10 cellular contexts compared by ENCODE assay signal in the genomic region with DNA sequence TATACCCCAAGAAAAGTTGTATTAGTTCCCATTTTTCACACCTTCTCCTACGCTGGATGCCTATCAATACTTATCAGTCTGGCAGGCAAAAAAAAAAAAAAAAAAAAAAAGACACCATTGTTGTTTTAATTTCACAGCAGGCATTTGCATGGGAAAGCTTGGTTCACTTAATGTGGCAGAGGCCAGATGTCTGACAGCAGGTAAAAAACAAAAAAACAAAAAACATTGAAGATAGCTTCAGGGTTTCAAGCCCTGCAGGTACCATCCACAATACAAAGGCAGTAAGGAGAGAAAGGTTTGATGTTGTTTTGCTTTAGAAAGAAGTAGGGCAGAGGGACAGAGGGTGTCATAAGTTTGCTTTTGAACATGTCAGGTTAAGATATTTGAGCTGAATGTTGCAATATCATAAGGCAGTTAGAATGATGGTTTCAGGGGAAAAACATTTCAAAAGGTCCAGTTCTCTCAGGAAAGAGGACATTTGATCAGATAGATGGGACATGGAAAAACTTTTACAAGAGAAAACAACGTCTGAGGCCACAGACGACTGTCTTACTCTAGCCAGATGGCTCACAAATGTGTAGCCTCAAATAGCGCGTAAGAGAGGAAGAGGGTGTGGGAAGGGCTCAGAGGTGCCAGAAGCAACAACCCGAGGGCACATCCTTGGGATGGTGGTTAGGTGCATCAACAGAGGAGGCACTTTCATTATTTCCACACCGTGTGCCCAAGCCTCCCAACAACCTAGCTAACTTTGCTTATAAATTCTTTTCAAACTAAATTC. TPM values are rescaled to one million over a fixed set of nuclear protein-coding genes. Genes with fewer than 3 reads are reported as not detected.
A peak's percentile ranks its signal among the peaks of the same experiment; 100 is the strongest.
DNase-seq lines count a peak whose midpoint lies in the region; ATAC-seq, FAIRE-seq and TF ChIP-seq lines count a peak whose summit lies in the region.
"Had no signal": no experiment of that assay in that cellular context is flagged by ENCODE, and none has a peak within 500 bp of the region (broad histone marks: within the 10 kb centered on the region; RNA-seq: fewer than 3 reads in every experiment).

No MANE protein-coding gene starts in this region.

- no peak for TF ChIP-seq CTCF in adrenal gland (IDR thresholded peaks at IDR 0.05)

- DNase-seq in AG08395 (ENCODE audit: low spot score): peak; percentile 58
- DNase-seq in HTR-8/SVneo (ENCODE audit: insufficient read length, low spot score): peak; percentile 43
- peak; percentile 23 for DNase-seq in SK-MEL-5 (ENCODE audit: low read depth, low spot score)
- no peak for DNase-seq in left ventricle myocardium superior
- DNase-seq in RCC 7860 (ENCODE audit: low spot score): no peak
- DNase-seq in hepatic stellate cell (ENCODE audit: low spot score): no peak
- DNase-seq in adrenal gland: no peak
- DNase-seq: Calu3 had no signal

- intact Hi-C loops in left ventricle myocardium superior (cut with micrococcal nuclease): no loop called here
- intact Hi-C loops in adrenal gland (cut with DNase I): no loop called here

- no peak overlapping the region for H3K4me3 ChIP-seq in adrenal gland
- H3K4me3 ChIP-seq: esophagus muscularis mucosa had no signal

- 39 to 49% (median 46%) methylated on average over 7 of the region's 7 CpGs for WGBS in adrenal gland, 4 donors

- no peaks in the 10 kb centered on the region for H3K4me1 ChIP-seq in adrenal gland (replicated peaks in 1 of 2)
- H3K4me1 ChIP-seq: esophagus muscularis mucosa had no signal

- FAIRE-seq in HTR-8/SVneo (lab: Jason Lieb, UNC) (no peak), RCC 7860 (lab: Jason Lieb, UNC) (no peak)

- H3K27ac ChIP-seq in adrenal gland: no peak overlapping the region

- no peaks in the 10 kb centered on the region for H3K36me3 ChIP-seq in adrenal gland (replicated peaks in 1 of 2)
- H3K36me3 ChIP-seq: esophagus muscularis mucosa had no signal

- peaks cover 4% of the 10 kb centered on the region for H3K27me3 ChIP-seq in adrenal gland

- no peaks in the 10 kb centered on the region for H3K9me3 ChIP-seq in adrenal gland (replicated peaks in 1 of 3)
- H3K9me3 ChIP-seq: esophagus muscularis mucosa had no signal

- TF ChIP-seq POLR2A in adrenal gland (IDR thresholded peaks at IDR 0.05): no peak

- ATAC-seq in left ventricle myocardium superior (peak; percentile 73), GM18867 (IDR thresholded peaks at IDR 0.05; ENCODE audit: unreplicated experiment) (no peak)

- in situ Hi-C loops in SK-MEL-5 (cut with HindIII; ENCODE audit: low pct_unique_long_range_greater_than_20kb, low sequenced_read_pairs): no loop called here

RNA-seq across cellular contexts. Expression of a gene that starts 25.7 kb away (rescaled TPM):
- total RNA-seq in SK-MEL-5 (2014; rRNA removed; shearing (Covaris generic)): 57.2 and 60.6 TPM in 2 replicates
- polyA plus RNA-seq in SK-MEL-5 (2015; cell fraction: cytosol; rRNA removed): 50.5 and 56.0 TPM in 2 replicates
- polyA plus RNA-seq in SK-MEL-5 (2015; cell fraction: nucleus; rRNA removed): 31.8 and 34.7 TPM in 2 replicates
- total RNA-seq in left ventricle myocardium superior: 58.2 TPM
- total RNA-seq in adrenal gland: 1 to 10 TPM; 1.4 to 9.8 (median 3.5) TPM
- polyA plus RNA-seq in adrenal gland: 10 to 100 TPM in 1 of 3 donors, 1 to 10 TPM in 2; 4.6 to 18.2 (median 5.3) TPM

Comparison
In these comparisons a context has a peak if more than half of its experiments do, and no peak if none do; other contexts are left out.
1. DNase-seq: peak in AG08395 (single experiment), HTR-8/SVneo (single experiment) and SK-MEL-5 (single experiment); none in left ventricle myocardium superior (single experiment), RCC 7860 (single experiment), hepatic stellate cell (single experiment) and adrenal gland (0 of 7).